In the genomic region with DNA sequence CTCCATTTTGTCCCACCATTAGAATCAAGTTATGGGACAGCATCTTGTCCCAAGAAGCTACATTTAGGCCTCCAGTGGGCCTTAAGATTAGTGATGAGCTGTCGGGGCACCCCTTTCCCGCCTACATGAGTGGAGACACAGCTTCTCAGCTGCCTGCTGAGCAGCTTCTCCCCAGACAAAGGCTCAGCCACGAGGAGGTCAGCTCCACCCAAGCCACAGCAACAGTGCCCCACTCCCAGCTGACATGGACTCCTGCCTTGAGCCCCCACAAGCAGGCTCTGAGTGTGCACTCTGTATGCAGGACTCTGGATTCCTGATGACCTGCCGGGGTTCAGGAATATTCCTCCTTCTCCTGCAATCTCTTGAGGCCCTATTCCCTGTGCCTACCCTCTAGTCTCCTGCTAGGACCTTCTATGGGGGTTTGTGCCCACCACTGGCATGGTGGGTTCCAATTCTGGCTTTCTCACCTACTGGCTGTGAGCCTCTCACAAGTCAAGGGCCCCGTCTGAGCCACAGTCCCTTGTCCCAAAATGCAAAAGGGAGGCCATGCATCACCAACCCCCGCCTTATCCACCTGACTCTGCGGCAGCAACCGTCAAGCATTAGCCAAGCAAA, we compare ENCODE assay signal across 8 cellular contexts.
"Had no signal": no experiment of that assay in that cellular context is flagged by ENCODE, and none has a peak within 500 bp of the region (broad histone marks: within the 10 kb centered on the region; RNA-seq: fewer than 3 reads in every experiment).

No MANE protein-coding gene starts in this region.

- FAIRE-seq: H1, H54, HTR-8/SVneo had no signal

- ATAC-seq: GM23338 had no signal

- H3K9ac ChIP-seq: KMS-11 had no signal

- H2AFZ ChIP-seq: GM23338 had no signal

- DNase-seq: H9, HCEC 1CT, KBM-7 had no signal

- H3K4me3 ChIP-seq: GM23338 had no signal

- H3K27ac ChIP-seq: KMS-11 had no signal

- H3K4me2 ChIP-seq: GM23338, KMS-11 had no signal
